24 cellular contexts compared by ENCODE assay signal in genomic region chr3:118277803-118278202, GRCh38.
"Had no signal": no experiment of that assay in that cellular context is flagged by ENCODE, and none has a peak within 500 bp of the region (broad histone marks: within the 10 kb centered on the region; RNA-seq: fewer than 3 reads in every experiment).

No MANE protein-coding gene starts in this region.

- H3K4me1 ChIP-seq: colonic mucosa, esophagus muscularis mucosa, esophagus squamous epithelium, foreskin keratinocyte, gastrocnemius medialis, gastroesophageal sphincter, heart left ventricle, heart right ventricle had no signal

- DNase-seq: colonic mucosa; cortex of kidney; dermis blood vessel endothelial cell; dorsolateral prefrontal cortex; effector CD4-positive, alpha-beta T cell; effector CD8-positive, alpha-beta T cell; effector memory CD4-positive, alpha-beta T cell; effector memory CD8-positive, alpha-beta T cell; endodermal cell; erythroblast; esophagus squamous epithelium; foreskin fibroblast; foreskin keratinocyte; foreskin melanocyte; gastrocnemius medialis; glutamatergic neuron; head of caudate nucleus; heart left ventricle; heart right ventricle had no signal

- H3K36me3 ChIP-seq: colonic mucosa, esophagus muscularis mucosa, esophagus squamous epithelium, gastrocnemius medialis, gastroesophageal sphincter, heart left ventricle, heart right ventricle had no signal

- H3K27me3 ChIP-seq: colonic mucosa, esophagus muscularis mucosa, esophagus squamous epithelium, foreskin keratinocyte, gastrocnemius medialis, gastroesophageal sphincter, heart left ventricle, heart right ventricle had no signal

- H3K9me3 ChIP-seq: colonic mucosa, esophagus muscularis mucosa, esophagus squamous epithelium, gastrocnemius medialis, gastroesophageal sphincter, heart left ventricle had no signal

- H3K4me3 ChIP-seq: colonic mucosa, coronary artery, dorsolateral prefrontal cortex, esophagus muscularis mucosa, esophagus squamous epithelium, gastrocnemius medialis, gastroesophageal sphincter, heart left ventricle, heart right ventricle had no signal

- H3K27ac ChIP-seq: colonic mucosa, coronary artery, dorsolateral prefrontal cortex, epithelial cell of prostate, esophagus muscularis mucosa, esophagus squamous epithelium, foreskin keratinocyte, gastrocnemius medialis, gastroesophageal sphincter, heart left ventricle, heart right ventricle had no signal

- ATAC-seq: effector memory CD8-positive, alpha-beta T cell; esophagus mucosa; foreskin keratinocyte; gastrocnemius medialis; gastroesophageal sphincter; heart left ventricle; heart right ventricle had no signal
